14 cellular contexts compared by ENCODE assay signal in the genomic region with DNA sequence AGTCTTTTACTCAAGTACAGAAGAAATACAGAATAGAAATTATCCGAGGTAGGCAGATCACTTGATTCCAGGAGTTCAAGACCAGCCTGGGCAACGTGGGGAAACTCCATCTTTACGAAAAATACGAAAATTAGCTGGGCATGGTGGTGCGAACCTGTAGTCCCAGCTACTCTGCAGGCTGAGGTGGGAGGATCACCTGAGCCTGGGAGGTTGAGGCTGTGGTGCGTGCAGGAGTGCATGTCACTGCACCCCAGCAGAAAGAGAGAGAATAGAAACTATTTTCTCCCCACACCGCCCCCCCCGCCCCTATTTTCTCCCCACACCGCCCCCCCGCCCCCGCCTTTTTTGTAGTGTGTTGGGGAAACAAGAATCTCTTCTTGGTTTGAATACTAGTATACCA. TPM values are rescaled to one million over a fixed set of nuclear protein-coding genes. Genes with fewer than 3 reads are reported as not detected.
DNase-seq lines count a peak whose midpoint lies in the region; ATAC-seq, FAIRE-seq and TF ChIP-seq lines count a peak whose summit lies in the region.
"Had no signal": no experiment of that assay in that cellular context is flagged by ENCODE, and none has a peak within 500 bp of the region (broad histone marks: within the 10 kb centered on the region; RNA-seq: fewer than 3 reads in every experiment).

No MANE protein-coding gene starts in this region.

- H3K27ac ChIP-seq in SU-DHL-6 (ENCODE audit: low read depth, low read length) (no peak overlapping the region), mesenchymal stem cell (ENCODE audit: low read length, poor library complexity, severe bottlenecking) (no peak overlapping the region)

- WGBS in mesenchymal stem cell, result 93% methylated on average over 5 of the region's 11 CpGs

- no peak overlapping the region for H2BK120ac ChIP-seq in mesenchymal stem cell (ENCODE audit: low read depth, low read length)

- H2BK5ac ChIP-seq in mesenchymal stem cell (ENCODE audit: low read depth, low read length, poor library complexity, severe bottlenecking), result no peak overlapping the region

- H3K9me2 ChIP-seq in SU-DHL-6 (replicated peaks; ENCODE audit: insufficient read depth, low read length), result no peaks in the 10 kb centered on the region

- no peak overlapping the region for H2AK5ac ChIP-seq in mesenchymal stem cell (ENCODE audit: low read length, severe bottlenecking)

- TF ChIP-seq POLR2A in GM12891 (IDR thresholded peaks at IDR 0.05; ENCODE audit: low read depth, low read length) (no peak), GM12892 (IDR thresholded peaks at IDR 0.05; ENCODE audit: low read depth, low read length) (no peak)

- DNase-seq in BE2C (no peak), GM12891 (ENCODE audit: insufficient read length, low spot score) (no peak), mesenchymal stem cell (no peak), amygdala (lab: John Stamatoyannopoulos, UW) (no peak), cerebellar cortex (ENCODE audit: low spot score) (no peak), GM12892 (ENCODE audit: insufficient read length) (no peak)
- DNase-seq: activated CD4-positive, alpha-beta T cell treated with anti-CD3 and anti-CD28 coated beads, Interleukin-2, amount 50 U/mL, for 48 hours; naive thymus-derived CD8-positive, alpha-beta T cell; NCI-H226; SHP77; stimulated activated CD4-positive, alpha-beta T cell treated with anti-CD3 and anti-CD28 coated beads, Interleukin-15, amount 100 ng/mL, for 24 hours; stimulated activated naive B cell treated with anti-CD40 and anti-IgM and Interleukin-4, amounts not matched to agents 10 μg/mL and 1 μg/mL and 100 μg/mL, for 72 hours had no signal

- peak overlapping the region; percentile 90; the same call in 1 of the 2 replicates for H3K9ac ChIP-seq in SU-DHL-6 (ENCODE audit: low read length)
- H3K9ac ChIP-seq in mesenchymal stem cell (ENCODE audit: low read length), result peak overlapping the region; percentile 96

- peaks cover 2% of the 10 kb centered on the region for H3K79me1 ChIP-seq in mesenchymal stem cell (replicated peaks; ENCODE audit: low read length, poor library complexity, severe bottlenecking)

- H3K23ac ChIP-seq in mesenchymal stem cell (ENCODE audit: low read length in 2 of 2), result no peak overlapping the region

- H3K14ac ChIP-seq in mesenchymal stem cell (ENCODE audit: low read length in 2 of 2), result no peak overlapping the region

- no peak overlapping the region for H2BK15ac ChIP-seq in mesenchymal stem cell (ENCODE audit: low read depth, poor library complexity, severe bottlenecking)

- peak; percentile 84 for FAIRE-seq in GM12891 (lab: Jason Lieb, UNC)
- FAIRE-seq in GM12892 (lab: Jason Lieb, UNC), result no peak

- H4K91ac ChIP-seq in mesenchymal stem cell (ENCODE audit: low read length), result no peak overlapping the region

- H3K9me3 ChIP-seq in BE2C, result no peaks in the 10 kb centered on the region
- no peaks in the 10 kb centered on the region for H3K9me3 ChIP-seq in SU-DHL-6 (ENCODE audit: insufficient read depth, low read length)
- no peaks in the 10 kb centered on the region for H3K9me3 ChIP-seq in mesenchymal stem cell (ENCODE audit: control insufficient read depth, low read length)

- H2BK12ac ChIP-seq in mesenchymal stem cell (ENCODE audit: low read length in 2 of 2), result no peak overlapping the region

- H3K4me1 ChIP-seq in BE2C (no peaks in the 10 kb centered on the region), mesenchymal stem cell (ENCODE audit: control insufficient read depth, insufficient read depth, low read depth, low read length) (peaks cover 5% of the 10 kb centered on the region)

- no peaks in the 10 kb centered on the region for H4K20me1 ChIP-seq in SU-DHL-6 (ENCODE audit: low read depth, low read length)

- H3K4me3 ChIP-seq in BE2C (ENCODE audit: low read depth, low read length) (peak overlapping the region; percentile 72), SU-DHL-6 (ENCODE audit: insufficient read depth, low read length, poor library complexity, severe bottlenecking) (peak overlapping the region; percentile 86), mesenchymal stem cell (ENCODE audit: insufficient read depth in 1 of 2, low read depth in 1 of 2, low read length in 2 of 2) (peak overlapping the region in 1 of 2 experiments; percentile 88)

- H3K36me3 ChIP-seq in BE2C (peaks cover 15% of the 10 kb centered on the region), SU-DHL-6 (ENCODE audit: low read length) (no peaks in the 10 kb centered on the region), mesenchymal stem cell (ENCODE audit: control insufficient read depth in 1 of 2, insufficient read depth in 2 of 2, low read depth in 1 of 2, low read length in 2 of 2) (peaks cover 4 to 6% of the 10 kb centered on the region in 2 experiments)

- TF ChIP-seq CTCF in BE2C (IDR thresholded peaks at IDR 0.05; ENCODE audit: low read depth, low read length) (no peak), SU-DHL-6 (IDR thresholded peaks at IDR 0.05; ENCODE audit: insufficient read depth, low read length, poor library complexity, severe bottlenecking) (no peak)

- H3K27me3 ChIP-seq in BE2C (no peaks in the 10 kb centered on the region), SU-DHL-6 (ENCODE audit: low read length) (no peaks in the 10 kb centered on the region), mesenchymal stem cell (ENCODE audit: control insufficient read depth in 1 of 2, insufficient read depth in 1 of 2, low read length in 2 of 2) (no peaks in the 10 kb centered on the region)

- peak overlapping the region; percentile 88 for H3K4me2 ChIP-seq in SU-DHL-6 (ENCODE audit: low read depth, low read length, poor library complexity, severe bottlenecking)
- no peak overlapping the region for H3K4me2 ChIP-seq in mesenchymal stem cell (ENCODE audit: low read length, poor library complexity, severe bottlenecking)

- no peak overlapping the region for H3K18ac ChIP-seq in mesenchymal stem cell (ENCODE audit: low read depth in 1 of 2, low read length in 2 of 2)

- no peak overlapping the region for H4K8ac ChIP-seq in mesenchymal stem cell (ENCODE audit: low read length)

- ATAC-seq in GM19455 (IDR thresholded peaks at IDR 0.05; ENCODE audit: unreplicated experiment), result no peak
- ATAC-seq: naive thymus-derived CD8-positive, alpha-beta T cell; stimulated activated naive B cell treated with anti-CD40 and anti-IgM and Interleukin-4, amounts not matched to agents 10 μg/mL and 1 μg/mL and 100 μg/mL, for 72 hours had no signal

- peaks cover 64% of the 10 kb centered on the region for H3K79me2 ChIP-seq in SU-DHL-6 (ENCODE audit: insufficient read depth, low read length)

- no peaks in the 10 kb centered on the region for H3F3A ChIP-seq in SU-DHL-6 (ENCODE audit: insufficient read depth)

- H2AFZ ChIP-seq in SU-DHL-6 (ENCODE audit: low read depth, low read length, severe bottlenecking) (no peak overlapping the region), mesenchymal stem cell (ENCODE audit: low read depth, low read length) (no peak overlapping the region)

- H3K4ac ChIP-seq in mesenchymal stem cell (ENCODE audit: low read depth in 1 of 2, low read length in 2 of 2), result no peak overlapping the region

TF ChIP-seq in GM12891, 5 proteins besides CTCF, POLR2A, EP300 and RAD21:
- TF ChIP-seq TAF1 (IDR thresholded peaks at IDR 0.05; ENCODE audit: low read depth, low read length) (no peak), POLR2AphosphoS5 (IDR thresholded peaks at IDR 0.05; ENCODE audit: low read depth, low read length) (no peak), SPI1 (IDR thresholded peaks at IDR 0.05; ENCODE audit: low read depth, low read length) (no peak), POU2F2 (IDR thresholded peaks at IDR 0.05; ENCODE audit: low read depth, low read length) (no peak), PAX5 (IDR thresholded peaks at IDR 0.05; ENCODE audit: insufficient read depth, low read length, severe bottlenecking) (no peak)

RNA-seq across cellular contexts. Expression of gene DNM1L, which starts 2.2 kb away (rescaled TPM):
- polyA plus RNA-seq in BE2C (2012; ENCODE audit: insufficient read depth, insufficient read length, low read depth), result 80.5 TPM
- polyA plus RNA-seq in GM12891 (2012; ENCODE audit: low read depth, missing spikeins), result 45.9 TPM
- 37.4 TPM for polyA plus RNA-seq in mesenchymal stem cell (2013, experiment 1 of 2)
- 37.7 TPM for polyA plus RNA-seq in mesenchymal stem cell (2013, experiment 2 of 2)
- 68.1 TPM for polyA plus RNA-seq in GM12892 (2012; ENCODE audit: missing spikeins)
